13 cellular contexts compared by ENCODE assay signal in the genomic region with DNA sequence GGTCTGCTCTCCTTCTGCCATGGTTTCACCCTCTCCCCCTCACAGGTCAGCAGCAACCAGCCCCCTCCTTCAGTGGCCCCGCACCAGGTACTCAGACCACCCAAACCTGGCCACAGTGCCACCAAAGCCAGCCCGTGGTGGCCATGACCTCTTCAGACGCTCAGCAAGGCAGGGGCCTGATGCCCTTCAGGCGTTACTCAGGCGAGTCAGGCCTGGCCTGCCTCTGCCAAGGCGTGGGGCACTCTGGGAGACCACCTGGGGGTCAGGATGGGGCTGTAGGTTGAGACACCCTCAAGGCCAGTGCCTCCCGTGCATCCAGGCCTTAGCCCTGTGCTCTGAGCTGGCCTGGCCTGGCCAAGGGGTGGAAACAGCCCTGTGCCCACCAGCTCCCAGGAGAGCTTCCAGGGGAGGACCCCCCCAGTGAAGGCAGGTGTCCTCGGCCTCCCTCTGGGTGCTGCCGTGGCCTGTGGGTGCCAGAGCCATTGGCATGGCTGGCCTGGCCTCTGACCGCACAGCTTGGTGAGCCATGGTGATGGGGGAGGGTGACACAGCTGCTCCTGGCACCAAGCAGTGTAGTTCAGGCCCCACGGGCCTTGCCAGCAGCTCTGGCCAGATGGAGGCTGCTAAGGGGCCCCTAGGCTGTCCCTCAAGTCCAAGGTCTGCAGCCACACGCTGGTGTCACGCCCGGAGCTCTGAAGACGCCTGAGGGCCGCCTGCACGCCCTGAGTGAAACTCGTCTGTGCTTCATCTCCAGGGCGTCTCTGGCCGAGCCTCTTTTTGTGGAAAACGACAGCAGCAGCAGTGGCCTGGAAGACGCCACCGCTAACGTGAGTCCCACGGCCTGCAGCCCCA. TPM values are rescaled to one million over a fixed set of nuclear protein-coding genes. Genes with fewer than 3 reads are reported as not detected.
DNase-seq lines count a peak whose midpoint lies in the region; ATAC-seq and TF ChIP-seq lines count a peak whose summit lies in the region.
"Had no signal": no experiment of that assay in that cellular context is flagged by ENCODE, and none has a peak within 500 bp of the region (broad histone marks: within the 10 kb centered on the region; RNA-seq: fewer than 3 reads in every experiment).

No MANE protein-coding gene starts in this region.

- no peak overlapping the region for H4K8ac ChIP-seq in H9 (replicated peaks; ENCODE audit: insufficient read length, low read depth, low read length)

- H3K4me3 Mint-ChIP-seq in H9, result no peak overlapping the region
- H3K4me3 Mint-ChIP-seq: naive thymus-derived CD4-positive, alpha-beta T cell; T-helper 1 cell treated with Interleukin-12 subunit alpha and Interleukin-12 subunit beta and Interleukin-4 antibody, amounts not matched to agents 30 μg/mL and 1 μg/mL, for 36 hours had no signal

- H3K23ac ChIP-seq in H9 (ENCODE audit: insufficient read length, low read depth, low read length), result no peak overlapping the region

- no peak overlapping the region for H3K14ac ChIP-seq in H9 (ENCODE audit: insufficient read depth, low read length)

- no peak overlapping the region for H2BK120ac ChIP-seq in H9 (ENCODE audit: low read depth, low read length, poor library complexity, severe bottlenecking)

- H3K9me3 Mint-ChIP-seq in H9, result no peaks in the 10 kb centered on the region; a peak in 1 of 5 replicates
- H3K9me3 Mint-ChIP-seq: T-helper 1 cell treated with Interleukin-12 subunit alpha and Interleukin-12 subunit beta and Interleukin-4 antibody, amounts not matched to agents 30 μg/mL and 1 μg/mL, for 36 hours had no signal

- no peak overlapping the region for H3K4ac ChIP-seq in H9 (ENCODE audit: low read depth, low read length)

- H4K91ac ChIP-seq in H9 (ENCODE audit: insufficient read length, low read depth, low read length), result no peak overlapping the region

- no peak overlapping the region for H3T11ph ChIP-seq in H9 (ENCODE audit: low read length)

- no peak overlapping the region for H3K18ac ChIP-seq in H9 (ENCODE audit: insufficient read length, low read depth, low read length)

- DNase-seq in H9, result no peak
- DNase-seq in amygdala (lab: John Stamatoyannopoulos, UW), result peak in 40 of 56 donors; percentile 23 to 86 (median 60)
- DNase-seq in right cardiac atrium, result peak in 2 of 3 donors; percentile 67 to 78
- peak; percentile 80 for DNase-seq in putamen (ENCODE audit: low spot score)
- DNase-seq in NCI-H2081 (lab: John Stamatoyannopoulos, UW), result no peak
- DNase-seq in AG08396 (ENCODE audit: low spot score), result no peak
- no peak for DNase-seq in stimulated activated CD4-positive, alpha-beta T cell treated with anti-CD3 and anti-CD28 coated beads, Interleukin-1b, Interleukin-23, amount 100 ng/mL, for 48 hours
- no peak for DNase-seq in effector CD4-positive, alpha-beta T cell
- DNase-seq: naive thymus-derived CD4-positive, alpha-beta T cell; NCI-H2081 treated with DMSO at 0.1 percent for 48 hours; stimulated activated naive CD4-positive, alpha-beta T cell treated with Interleukin-2 at 50 U/mL for 16 hours had no signal

- intact Hi-C loops in right cardiac atrium (cut with DNase I), result loop anchor here in 1 of 4 donors (10.0 kb wide), 1 partner anchor 125 kb away; no protein-coding TSS in a partner anchor

- H3K4me2 ChIP-seq in H9 (ENCODE audit: insufficient read depth, insufficient read length, low read length), result no peak overlapping the region
- H3K4me2 ChIP-seq: KMS-11 had no signal

- no peaks in the 10 kb centered on the region for H3K27me3 ChIP-seq in H9 (ENCODE audit: insufficient read depth, low read length)
- no peaks in the 10 kb centered on the region for H3K27me3 ChIP-seq in right cardiac atrium (ENCODE audit: control insufficient read depth, insufficient read depth)

- no peak overlapping the region for H2BK20ac ChIP-seq in H9 (ENCODE audit: low read depth, low read length, poor library complexity, severe bottlenecking)

- H2BK12ac ChIP-seq in H9 (ENCODE audit: insufficient read length, low read depth, low read length), result no peak overlapping the region

- H4K20me1 ChIP-seq in H9 (ENCODE audit: control insufficient read depth, insufficient read depth, insufficient read length), result no peaks in the 10 kb centered on the region

- H2BK5ac ChIP-seq in H9 (ENCODE audit: insufficient read length, low read length), result no peak overlapping the region

- H3K36me3 Mint-ChIP-seq in H9 (ENCODE audit: insufficient read depth in 1 of 3, low read depth in 3 of 3), result peaks cover 15 to 52% (median 43%) of the 10 kb centered on the region in 3 experiments; a peak in 6 of 7 replicates

- H3K56ac ChIP-seq in H9 (ENCODE audit: insufficient read length, low read depth, low read length), result no peak overlapping the region

- no peak overlapping the region for H2AK5ac ChIP-seq in H9 (ENCODE audit: insufficient read length, low read length)

- H2AFZ ChIP-seq in H9 (ENCODE audit: low read length), result no peak overlapping the region

- H3K27ac Mint-ChIP-seq in H9, result peak overlapping the region in 2 of 3 experiments; percentile 83 to 86; a peak in 3 of 7 replicates
- H3K27ac Mint-ChIP-seq: T-helper 1 cell treated with Interleukin-12 subunit alpha and Interleukin-12 subunit beta and Interleukin-4 antibody, amounts not matched to agents 30 μg/mL and 1 μg/mL, for 36 hours had no signal

- H3K23me2 ChIP-seq in H9 (ENCODE audit: insufficient read length, low read depth, low read length, poor library complexity, severe bottlenecking), result no peaks in the 10 kb centered on the region

- H3K79me1 ChIP-seq in H9 (ENCODE audit: insufficient read depth, low read depth, low read length, poor library complexity, severe bottlenecking), result no peaks in the 10 kb centered on the region

- H2BK15ac ChIP-seq in H9 (ENCODE audit: low read depth, low read length), result no peak overlapping the region

- H3K4me1 ChIP-seq in H9 (ENCODE audit: insufficient read depth, low read length) (no peaks in the 10 kb centered on the region; the same call in 1 of the 2 replicates), right cardiac atrium (ENCODE audit: control insufficient read depth, insufficient read depth, low read length) (peaks cover 8% of the 10 kb centered on the region)

- H3K9me3 ChIP-seq in H9 (ENCODE audit: control insufficient read depth, low read depth, low read length), result no peaks in the 10 kb centered on the region
- no peaks in the 10 kb centered on the region for H3K9me3 ChIP-seq in right cardiac atrium (ENCODE audit: control insufficient read depth, low read length)

- H3K79me2 ChIP-seq in H9 (ENCODE audit: insufficient read depth, low read length), result no peaks in the 10 kb centered on the region

- peaks cover 1% of the 10 kb centered on the region; the same call in 1 of the 2 replicates for H3K27me3 Mint-ChIP-seq in H9 (ENCODE audit: low read depth)
- H3K27me3 Mint-ChIP-seq: naive thymus-derived CD4-positive, alpha-beta T cell had no signal

- TF ChIP-seq CTCF in H9 (conservative IDR thresholded peaks at IDR 0.05), result no peak

- H3K9ac ChIP-seq in H9 (ENCODE audit: extremely low read depth, insufficient read length, low read length), result no peak overlapping the region
- H3K9ac ChIP-seq: KMS-11 had no signal

- H3K27ac ChIP-seq in H9 (ENCODE audit: insufficient read length, low read depth, low read length) (no peak overlapping the region), right cardiac atrium (ENCODE audit: low read length) (no peak overlapping the region)
- H3K27ac ChIP-seq: KMS-11 had no signal

- H3K4me1 Mint-ChIP-seq in H9, result peaks cover 13 to 16% of the 10 kb centered on the region in 2 experiments

- H3K4me3 ChIP-seq in right cardiac atrium (ENCODE audit: low read length), result no peak overlapping the region

- peak; percentile 8 to 28 for ATAC-seq in right cardiac atrium
- ATAC-seq: naive thymus-derived CD4-positive, alpha-beta T cell had no signal

- WGBS in H9 (ENCODE audit: extremely low coverage, insufficient read length, low lambda C conversion rate), result no CpG with 5 or more reads among the region's 25 CpGs
- WGBS in right cardiac atrium, result 71% methylated on average over 25 of the region's 25 CpGs

- H4K5ac ChIP-seq in H9 (ENCODE audit: insufficient read length, low read depth, low read length), result no peak overlapping the region

RNA-seq across cellular contexts. Expression of a gene that starts 15.1 kb away (rescaled TPM):
- total RNA-seq in H9 (2021), result 42.6 and 45.3 TPM in 2 replicates
- total RNA-seq in right cardiac atrium, result 1 to 10 TPM; 2.1 to 5.6 (median 2.4) TPM
- polyA plus RNA-seq in right cardiac atrium, result 2.2 TPM

RNA-seq across cellular contexts. Expression of a gene that starts 15.5 kb away (rescaled TPM):
- total RNA-seq in H9 (2021) (49.7 and 50.5 TPM in 2 replicates), right cardiac atrium (10 to 100 TPM; 42.0 to 61.0 (median 52.4) TPM)
- 66.8 TPM for polyA plus RNA-seq in right cardiac atrium

Comparison
In these comparisons a context has a peak if more than half of its experiments do, and no peak if none do; other contexts are left out.
1. DNase-seq: peak in amygdala (40 of 56), right cardiac atrium (2 of 3) and putamen (single experiment); none in H9 (single experiment), NCI-H2081 (0 of 2), AG08396 (single experiment), stimulated activated CD4-positive, alpha-beta T cell treated with anti-CD3 and anti-CD28 coated beads, Interleukin-1b, Interleukin-23, amount 100 ng/mL, for 48 hours (single experiment) and effector CD4-positive, alpha-beta T cell (single experiment).